ENCODE assay signal across 7 cellular contexts in genomic region chr1:27216466-27216865, GRCh38.
"Had no signal": no experiment of that assay in that cellular context is flagged by ENCODE, and none has a peak within 500 bp of the region (broad histone marks: within the 10 kb centered on the region; RNA-seq: fewer than 3 reads in every experiment).

No MANE protein-coding gene starts in this region.

- H3K9me3 Mint-ChIP-seq: IgD-negative memory B cell had no signal

- ATAC-seq: HepG2 had no signal

- H3K4me1 Mint-ChIP-seq: IgD-negative memory B cell had no signal

- H3K27ac ChIP-seq: HL-60 had no signal

- DNase-seq: IMR-90, KBM-7, KG1 had no signal

- FAIRE-seq: HepG2, HTR-8/SVneo had no signal

- H3K27ac Mint-ChIP-seq: IgD-negative memory B cell had no signal

- H3K4me3 Mint-ChIP-seq: IgD-negative memory B cell had no signal
